ENCODE assay signal across 8 cellular contexts in genomic region chr6:21593412-21593926, GRCh38. TPM values are rescaled to one million over a fixed set of nuclear protein-coding genes. Genes with fewer than 3 reads are reported as not detected.
A peak's percentile ranks its signal among the peaks of the same experiment; 100 is the strongest.
DNase-seq lines count a peak whose midpoint lies in the region; ATAC-seq lines count a peak whose summit lies in the region.

SOX4 (plus strand) TSS chr6:21593751; CDS start chr6:21594535, 784 bp downstream.

- no peak within 1 kb of the TSS for H3K27ac ChIP-seq in CD4-positive, CD25-positive, alpha-beta regulatory T cell (ENCODE audit: insufficient read depth, low read length, poor library complexity, severe bottlenecking)

- no peaks in the 10 kb centered on the region for H3K9me3 ChIP-seq in CD4-positive, CD25-positive, alpha-beta regulatory T cell (ENCODE audit: control insufficient read depth in 2 of 2, low read length in 2 of 2)

- H3K9me3 Mint-ChIP-seq in CD4-positive, CD25-positive, alpha-beta regulatory T cell, result peaks cover 0 to 6% (median 2%) of the 10 kb centered on the region in 7 donors

- H3K27me3 ChIP-seq in CD4-positive, CD25-positive, alpha-beta regulatory T cell (ENCODE audit: control insufficient read depth, insufficient read depth, low read length), result peaks cover 32% of the 10 kb centered on the region

- peak within 1 kb of the TSS; percentile 89 to 96 (median 91) for H3K4me3 Mint-ChIP-seq in CD4-positive, CD25-positive, alpha-beta regulatory T cell

- H3K4me1 Mint-ChIP-seq in CD4-positive, CD25-positive, alpha-beta regulatory T cell, result peaks cover 6 to 29% (median 13%) of the 10 kb centered on the region in 4 donors

- peaks cover 47% of the 10 kb centered on the region for H3K27me3 Mint-ChIP-seq in CD4-positive, CD25-positive, alpha-beta regulatory T cell

- peak; percentile 55 to 88 (median 68) for DNase-seq in CD4-positive, CD25-positive, alpha-beta regulatory T cell
- DNase-seq in NCI-H345 (lab: John Stamatoyannopoulos, UW) (peak; percentile 99), dermis blood vessel endothelial cell (peak; percentile 99), kidney tubule cell (ENCODE audit: low spot score) (peak; percentile 98)
- peak; percentile 51 for DNase-seq in activated CD4-positive, CD25-positive, alpha-beta regulatory T cell treated with anti-CD3 and anti-CD28 coated beads, Interleukin-2, amount 50 U/mL, for 72 hours
- DNase-seq in stimulated activated CD4-positive, alpha-beta T cell treated with anti-CD3 and anti-CD28 coated beads, Interleukin-1b, Interleukin-23, amount 100 ng/mL, for 4 hours (ENCODE audit: low read depth in 2 of 2), result peak; percentile 21 to 44

- H3K36me3 Mint-ChIP-seq in CD4-positive, CD25-positive, alpha-beta regulatory T cell, result no peaks in the 10 kb centered on the region

- ATAC-seq in CD4-positive, CD25-positive, alpha-beta regulatory T cell (ENCODE audit: low read depth in 2 of 2), result peak; percentile 56 to 60
- peak; percentile 68 for ATAC-seq in GM19324 (IDR thresholded peaks at IDR 0.05; ENCODE audit: low FRiP score, unreplicated experiment)
- peak; percentile 67 for ATAC-seq in HG03432 (IDR thresholded peaks at IDR 0.05; ENCODE audit: unreplicated experiment)

- H3K27ac Mint-ChIP-seq in CD4-positive, CD25-positive, alpha-beta regulatory T cell, result no peak within 1 kb of the TSS

- H3K4me3 ChIP-seq in CD4-positive, CD25-positive, alpha-beta regulatory T cell (ENCODE audit: low read depth, low read length), result peak within 1 kb of the TSS; percentile 88

- H3K36me3 ChIP-seq in CD4-positive, CD25-positive, alpha-beta regulatory T cell (ENCODE audit: control insufficient read depth, insufficient read depth, low read length), result no peaks in the 10 kb centered on the region

- peaks cover 47% of the 10 kb centered on the region for H3K4me1 ChIP-seq in CD4-positive, CD25-positive, alpha-beta regulatory T cell (ENCODE audit: control insufficient read depth, insufficient read depth, low read length, poor library complexity, severe bottlenecking)

RNA-seq across cellular contexts. Expression of gene SOX4, which starts in this region (rescaled TPM):
- total RNA-seq in CD4-positive, CD25-positive, alpha-beta regulatory T cell, result 7.6 TPM
- polyA plus RNA-seq in CD4-positive, CD25-positive, alpha-beta regulatory T cell, result under 1 TPM; 0.30 to 0.59 (median 0.45) TPM
- 60.2 and 73.5 TPM in 2 replicates for total RNA-seq in dermis blood vessel endothelial cell

Comparison
In these comparisons a context has a peak if more than half of its experiments do, and no peak if none do; other contexts are left out.
1. DNase-seq: peak in every context shown above with its lines; median percentile 99 in NCI-H345; 99 in dermis blood vessel endothelial cell; 98 in kidney tubule cell; 68 in CD4-positive, CD25-positive, alpha-beta regulatory T cell; 51 in activated CD4-positive, CD25-positive, alpha-beta regulatory T cell treated with anti-CD3 and anti-CD28 coated beads, Interleukin-2, amount 50 U/mL, for 72 hours; 32 in stimulated activated CD4-positive, alpha-beta T cell treated with anti-CD3 and anti-CD28 coated beads, Interleukin-1b, Interleukin-23, amount 100 ng/mL, for 4 hours.